In the genomic region with DNA sequence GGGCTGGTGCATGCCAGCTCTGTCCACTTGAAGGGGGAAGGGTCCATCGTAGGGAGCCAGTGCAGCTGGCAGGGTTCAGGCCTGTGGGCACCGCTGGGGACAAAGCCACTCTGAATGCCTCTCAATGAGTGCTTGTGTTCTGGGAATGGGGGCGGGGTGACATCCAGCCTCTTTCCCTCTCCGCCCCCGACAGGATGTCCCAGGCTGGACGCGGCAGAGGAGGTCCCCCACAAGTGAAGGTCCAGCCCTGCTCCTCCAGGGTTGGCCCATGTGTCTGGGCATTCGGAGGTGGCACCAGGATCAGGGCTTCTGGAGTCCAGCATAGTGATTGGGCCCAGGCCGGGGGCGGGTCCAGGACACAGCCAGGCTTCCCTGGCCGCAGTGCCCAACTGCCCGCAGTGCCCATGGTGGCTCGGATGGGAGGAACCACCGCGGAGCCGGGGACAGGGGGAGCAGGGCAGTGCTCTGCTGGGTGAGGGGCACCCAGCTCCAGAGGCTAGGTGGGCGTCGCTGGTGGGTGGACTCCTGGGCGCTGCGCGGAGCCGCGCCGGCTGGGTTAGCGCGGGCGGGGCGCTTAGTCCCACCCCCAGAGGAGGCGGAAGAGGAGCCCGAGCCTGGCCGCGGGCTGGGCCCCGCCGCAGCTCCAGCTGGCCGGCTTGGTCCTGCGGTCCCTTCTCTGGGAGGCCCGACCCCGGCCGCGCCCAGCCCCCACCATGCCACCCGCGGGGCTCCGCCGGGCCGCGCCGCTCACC, we compare ENCODE assay signal across 1 cellular context.
TF ChIP-seq lines count a peak whose summit lies in the region.

A gene with protein sequence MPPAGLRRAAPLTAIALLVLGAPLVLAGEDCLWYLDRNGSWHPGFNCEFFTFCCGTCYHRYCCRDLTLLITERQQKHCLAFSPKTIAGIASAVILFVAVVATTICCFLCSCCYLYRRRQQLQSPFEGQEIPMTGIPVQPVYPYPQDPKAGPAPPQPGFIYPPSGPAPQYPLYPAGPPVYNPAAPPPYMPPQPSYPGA (plus strand): TSS at position 617 of the 752 bp plus-strand sequence. CDS start 97 bp downstream, at position 714.

TF ChIP-seq in IMR-90, 13 proteins besides CTCF, POLR2A, EP300 and RAD21:
- TF ChIP-seq NFE2L2 (IDR thresholded peaks at IDR 0.05; ENCODE audit: low read depth, low read length) (no peak), CEBPB (IDR thresholded peaks at IDR 0.05; ENCODE audit: low read depth, low read length) (no peak), CHD1 (IDR thresholded peaks at IDR 0.05; ENCODE audit: low read depth, low read length) (no peak)
